8 cellular contexts compared by ENCODE assay signal in the genomic region with DNA sequence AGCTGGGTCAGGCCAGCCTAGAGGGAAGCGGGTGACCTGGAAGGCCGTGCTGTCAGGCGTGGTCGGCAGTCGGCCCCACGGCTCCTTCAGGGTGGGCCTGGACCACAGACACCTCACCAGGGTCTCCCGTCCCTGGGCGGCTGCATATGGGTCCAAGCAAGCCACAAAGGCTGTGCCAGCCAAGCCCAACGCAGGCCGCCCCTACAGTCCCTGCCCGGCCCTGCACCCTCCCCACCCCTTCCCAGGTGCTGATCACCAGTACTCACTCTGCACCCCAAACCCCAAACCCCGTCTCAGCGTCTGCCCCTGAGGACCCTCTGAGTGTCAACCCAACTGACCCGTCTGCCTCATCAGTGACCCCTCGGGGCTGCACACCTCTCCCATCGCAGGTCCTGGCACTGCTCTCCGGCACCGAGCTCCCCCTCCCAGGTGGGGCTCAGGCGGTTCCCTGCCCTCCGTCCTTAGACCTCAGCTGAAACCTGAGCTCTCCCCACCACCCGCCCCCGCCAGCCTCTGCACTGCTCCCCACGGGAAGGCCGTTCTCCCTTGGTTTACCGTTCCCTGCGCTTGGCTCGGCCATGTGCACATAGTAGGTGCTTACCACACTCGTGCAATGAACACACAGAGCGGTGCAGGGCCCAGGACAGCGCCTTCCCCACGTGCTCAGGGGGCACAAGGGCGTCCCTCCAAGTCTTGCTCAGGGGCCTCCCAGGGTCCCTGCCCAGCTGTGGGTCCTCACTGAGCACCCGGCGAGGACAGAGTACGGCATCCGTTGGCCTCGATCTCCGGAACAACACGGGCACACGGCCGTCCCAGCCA. TPM values are rescaled to one million over a fixed set of nuclear protein-coding genes. Genes with fewer than 3 reads are reported as not detected.
DNase-seq lines count a peak whose midpoint lies in the region; ATAC-seq and TF ChIP-seq lines count a peak whose summit lies in the region.

No MANE protein-coding gene starts in this region.

- no peak for TF ChIP-seq CTCF in AG10803 (conservative IDR thresholded peaks at IDR 0.05; ENCODE audit: low read length)

- no peaks in the 10 kb centered on the region for H3K9me3 Mint-ChIP-seq in natural killer cell treated with Interleukin-12 subunit alpha and Interleukin-12 subunit beta and Interleukin-15 and Interleukin-18, amount 100 ng/mL, for 72 hours

- peak overlapping the region; percentile 66 for H3K4me3 Mint-ChIP-seq in natural killer cell treated with Interleukin-12 subunit alpha and Interleukin-12 subunit beta and Interleukin-15 and Interleukin-18, amount 100 ng/mL, for 72 hours

- peaks cover 18% of the 10 kb centered on the region; the same call in 1 of the 2 replicates for H3K9me3 ChIP-seq in NT2/D1 (ENCODE audit: insufficient read depth, low read length)

- H3K36me3 ChIP-seq in NT2/D1 (ENCODE audit: insufficient read depth, insufficient read length, low read length) = peaks cover 35% of the 10 kb centered on the region

- no peak overlapping the region for H3K27ac Mint-ChIP-seq in natural killer cell treated with Interleukin-12 subunit alpha and Interleukin-12 subunit beta and Interleukin-15 and Interleukin-18, amount 100 ng/mL, for 72 hours

- H3K4me1 ChIP-seq in NT2/D1 (ENCODE audit: insufficient read depth, insufficient read length) = peaks cover 29% of the 10 kb centered on the region

- peak overlapping the region; percentile 100 for H3K9ac ChIP-seq in NT2/D1 (ENCODE audit: insufficient read length, low read depth)

- H3K27ac ChIP-seq in substantia nigra (ENCODE audit: low read depth, low read length, poor library complexity, severe bottlenecking) = no peak overlapping the region

- no peaks in the 10 kb centered on the region for H3K36me3 Mint-ChIP-seq in natural killer cell treated with Interleukin-12 subunit alpha and Interleukin-12 subunit beta and Interleukin-15 and Interleukin-18, amount 100 ng/mL, for 72 hours

- DNase-seq in AG10803 (ENCODE audit: low read depth) (no peak), NT2/D1 (ENCODE audit: low read depth, low spot score) (no peak), epidermal melanocyte (ENCODE audit: insufficient read length, low spot score) (peak; percentile 4), substantia nigra (lab: John Stamatoyannopoulos, UW) (no peak), SHP77 (lab: John Stamatoyannopoulos, UW) (no peak)
- DNase-seq in natural killer cell treated with Interleukin-12 subunit alpha and Interleukin-12 subunit beta and Interleukin-15 and Interleukin-18, amount 100 ng/mL, for 72 hours (ENCODE audit: low spot score) = peak; percentile 56

- H3K4me3 ChIP-seq in AG10803 (ENCODE audit: low read length) = peak overlapping the region; percentile 69
- peak overlapping the region; percentile 98 for H3K4me3 ChIP-seq in NT2/D1 (ENCODE audit: insufficient read length, low read depth)

- H3K27me3 ChIP-seq in NT2/D1 (ENCODE audit: insufficient read depth, insufficient read length) = peaks cover 3% of the 10 kb centered on the region

- peaks cover 4 to 8% of the 10 kb centered on the region in 2 donors for H3K4me1 Mint-ChIP-seq in natural killer cell treated with Interleukin-12 subunit alpha and Interleukin-12 subunit beta and Interleukin-15 and Interleukin-18, amount 100 ng/mL, for 72 hours (ENCODE audit: low read depth in 2 of 2)

- ATAC-seq in natural killer cell treated with Interleukin-12 subunit alpha and Interleukin-12 subunit beta and Interleukin-15 and Interleukin-18, amount 100 ng/mL, for 72 hours = no peak
- no peak for ATAC-seq in GM18502 (IDR thresholded peaks at IDR 0.05; ENCODE audit: poor library complexity, unreplicated experiment)
- no peak for ATAC-seq in HG03432 (IDR thresholded peaks at IDR 0.05; ENCODE audit: unreplicated experiment)

- H3K27me3 Mint-ChIP-seq in natural killer cell treated with Interleukin-12 subunit alpha and Interleukin-12 subunit beta and Interleukin-15 and Interleukin-18, amount 100 ng/mL, for 72 hours = peaks cover 0 to 5% of the 10 kb centered on the region in 2 donors

RNA-seq across cellular contexts. Expression of gene PPDPF, which starts 1.4 kb away (rescaled TPM):
- total RNA-seq in natural killer cell treated with Interleukin-12 subunit alpha and Interleukin-12 subunit beta and Interleukin-15 and Interleukin-18, amount 100 ng/mL, for 72 hours = 10 to 100 TPM; 66.4 to 96.9 TPM

RNA-seq across cellular contexts. Expression of gene PTK6, which starts 18.0 kb away (rescaled TPM):
- under 1 TPM in 1 of 2 donors, not detected in 1; 0.19 TPM for total RNA-seq in natural killer cell treated with Interleukin-12 subunit alpha and Interleukin-12 subunit beta and Interleukin-15 and Interleukin-18, amount 100 ng/mL, for 72 hours

RNA-seq across cellular contexts. Expression of gene EEF1A2, which starts 20.3 kb away (rescaled TPM):
- 1 to 10 TPM; 3.1 to 6.1 TPM for total RNA-seq in natural killer cell treated with Interleukin-12 subunit alpha and Interleukin-12 subunit beta and Interleukin-15 and Interleukin-18, amount 100 ng/mL, for 72 hours

RNA-seq across cellular contexts. Expression of gene SRMS, which starts 28.4 kb away (rescaled TPM):
- not detected for total RNA-seq in natural killer cell treated with Interleukin-12 subunit alpha and Interleukin-12 subunit beta and Interleukin-15 and Interleukin-18, amount 100 ng/mL, for 72 hours

RNA-seq across cellular contexts. Expression of gene FNDC11, which starts 34.8 kb away (rescaled TPM):
- under 1 TPM; 0.31 to 0.39 TPM for total RNA-seq in natural killer cell treated with Interleukin-12 subunit alpha and Interleukin-12 subunit beta and Interleukin-15 and Interleukin-18, amount 100 ng/mL, for 72 hours

Comparison
In these comparisons a context has a peak if more than half of its experiments do, and no peak if none do; other contexts are left out.
1. DNase-seq: peak in epidermal melanocyte (single experiment) and natural killer cell treated with Interleukin-12 subunit alpha and Interleukin-12 subunit beta and Interleukin-15 and Interleukin-18, amount 100 ng/mL, for 72 hours (single experiment); none in AG10803 (single experiment), NT2/D1 (single experiment), substantia nigra (0 of 49) and SHP77 (0 of 2).